ENCODE assay signal across 16 cellular contexts in genomic region chr1:163296504-163296903, GRCh38. TPM values are rescaled to one million over a fixed set of nuclear protein-coding genes. Genes with fewer than 3 reads are reported as not detected.
DNase-seq lines count a peak whose midpoint lies in the region; ATAC-seq, FAIRE-seq and TF ChIP-seq lines count a peak whose summit lies in the region.
"Had no signal": no experiment of that assay in that cellular context is flagged by ENCODE, and none has a peak within 500 bp of the region (broad histone marks: within the 10 kb centered on the region; RNA-seq: fewer than 3 reads in every experiment).

No MANE protein-coding gene starts in this region.

- H3K27me3 ChIP-seq in left lung = no peaks in the 10 kb centered on the region
- H3K27me3 ChIP-seq: BLaER1 treated with 17β-estradiol and CSF1 and Interleukin-3, amounts not matched to agents 10 nM and 100 nM had no signal

- H3K36me3 Mint-ChIP-seq in memory B cell = peaks cover 32% of the 10 kb centered on the region

- no peak overlapping the region for H3K4me3 ChIP-seq in left lung
- H3K4me3 ChIP-seq: BLaER1 treated with 17β-estradiol and CSF1 and Interleukin-3, amounts not matched to agents 10 nM and 100 nM; GM23248; K562 had no signal

- TF ChIP-seq CTCF in D721Med (IDR thresholded peaks at IDR 0.05; ENCODE audit: insufficient read depth, missing control alignments) = no peak
- no peak for TF ChIP-seq CTCF in left lung (IDR thresholded peaks at IDR 0.05)

- H3K27ac Mint-ChIP-seq in memory B cell = peak overlapping the region; percentile 56
- H3K27ac Mint-ChIP-seq: B cell; CD8-positive, alpha-beta T cell had no signal

- intact Hi-C loops in left lung (cut with DNase I) = no loop called here

- ATAC-seq in memory B cell (ENCODE audit: low read depth) (no peak), left lung (no peak)
- ATAC-seq: CD8-positive, alpha-beta T cell; K562 had no signal

- H3K36me3 ChIP-seq in left lung = peaks cover 0 to 14% of the 10 kb centered on the region in 2 donors

- H3K4me3 Mint-ChIP-seq in memory B cell = no peak overlapping the region
- H3K4me3 Mint-ChIP-seq: B cell; CD8-positive, alpha-beta T cell had no signal

- H3K27ac ChIP-seq in left lung = no peak overlapping the region
- H3K27ac ChIP-seq: BLaER1 treated with 17β-estradiol and CSF1 and Interleukin-3, amounts not matched to agents 10 nM and 100 nM; GM23248 had no signal

- no peaks in the 10 kb centered on the region for H3K4me1 ChIP-seq in left lung
- H3K4me1 ChIP-seq: BLaER1 treated with 17β-estradiol and CSF1 and Interleukin-3, amounts not matched to agents 10 nM and 100 nM had no signal

- peaks cover 0 to 4% of the 10 kb centered on the region in 2 donors for H3K9me3 ChIP-seq in left lung

- peak; percentile 74 for FAIRE-seq in D721Med (lab: Jason Lieb, UNC)
- FAIRE-seq: G401.6, GM18507, H54, K562 had no signal

- H3K9me3 Mint-ChIP-seq in memory B cell = peaks cover 3% of the 10 kb centered on the region

- H3K27me3 Mint-ChIP-seq in memory B cell = no peaks in the 10 kb centered on the region
- H3K27me3 Mint-ChIP-seq: B cell had no signal

- DNase-seq in D721Med (ENCODE audit: insufficient read length, low spot score) = no peak
- peak; percentile 23 for DNase-seq in HCEC 1CT
- DNase-seq in NCI-H526 treated with DMSO at 0.1 percent for 48 hours (lab: John Stamatoyannopoulos, UW) = peak; percentile 69
- no peak for DNase-seq in memory B cell (ENCODE audit: low spot score in 2 of 2)
- DNase-seq in NK-92 treated with Interleukin-12 subunit alpha and Interleukin-12 subunit beta, amount 100 ng/mL, for 24 hours (lab: John Stamatoyannopoulos, UW) = no peak
- no peak for DNase-seq in putamen (ENCODE audit: low spot score)
- no peak for DNase-seq in left lung
- DNase-seq: CD8-positive, alpha-beta T cell; COR-L47 had no signal

- H3K4me1 Mint-ChIP-seq in memory B cell = no peaks in the 10 kb centered on the region
- H3K4me1 Mint-ChIP-seq: B cell had no signal

RNA-seq across cellular contexts. Expression of gene NUF2, which starts 25.2 kb away (rescaled TPM):
- total RNA-seq in left lung = 1 to 10 TPM; 1.9 to 4.3 TPM

Comparison
In these comparisons a context has a peak if more than half of its experiments do, and no peak if none do; other contexts are left out.
1. DNase-seq: peak in HCEC 1CT (single experiment) and NCI-H526 treated with DMSO at 0.1 percent for 48 hours (single experiment); none in D721Med (single experiment), memory B cell (0 of 2), NK-92 treated with Interleukin-12 subunit alpha and Interleukin-12 subunit beta, amount 100 ng/mL, for 24 hours (single experiment), putamen (single experiment) and left lung (0 of 2).